Comparison of ENCODE assay signal across 8 cellular contexts in the genomic region with DNA sequence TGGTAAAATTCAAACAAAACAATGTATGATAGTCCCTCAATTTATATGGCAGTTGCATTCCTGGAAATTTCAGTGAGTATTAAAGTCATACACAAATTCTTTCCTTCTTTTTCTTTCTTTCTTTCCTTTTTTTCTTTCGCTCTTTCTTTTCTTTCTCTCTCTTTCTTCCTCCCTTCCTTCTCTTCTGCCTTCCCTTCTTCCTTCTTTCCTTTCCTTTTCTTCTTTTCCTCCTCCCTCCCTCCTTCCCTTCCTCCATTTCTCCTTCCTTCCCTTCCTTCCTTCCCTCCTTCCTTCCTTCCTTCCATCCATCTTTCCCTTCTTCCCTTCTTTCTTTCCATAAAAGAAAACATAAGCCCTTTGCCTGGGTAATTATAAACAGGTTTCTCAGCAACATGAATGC. TPM values are rescaled to one million over a fixed set of nuclear protein-coding genes. Genes with fewer than 3 reads are reported as not detected.
"Had no signal": no experiment of that assay in that cellular context is flagged by ENCODE, and none has a peak within 500 bp of the region (broad histone marks: within the 10 kb centered on the region; RNA-seq: fewer than 3 reads in every experiment).

No MANE protein-coding gene starts in this region.

- H3K9ac ChIP-seq: GM23248 had no signal

- H3K27ac ChIP-seq: GM23248 had no signal

- H3K36me3 ChIP-seq: HAP-1 had no signal

- ATAC-seq: HCT116 had no signal

- H2AFZ ChIP-seq: GM23248 had no signal

- H3K9me3 ChIP-seq: HAP-1 had no signal

- DNase-seq: GM23248, GOT3, H7, IMR-90 had no signal

- FAIRE-seq: HTR-8/SVneo had no signal

- H3K4me3 ChIP-seq: GM23248, HAP-1 had no signal

RNA-seq across cellular contexts. Expression of a gene that starts 58.1 kb away (rescaled TPM):
- total RNA-seq: H7, HT-29 had no signal
